ENCODE assay signal across 1 cellular context in genomic region chr1:12650001-12650421, GRCh38.
TF ChIP-seq lines count a peak whose summit lies in the region.

No MANE protein-coding gene starts in this region.

TF ChIP-seq in SK-N-SH treated with all-trans-retinoic acid at 6 μM for 48 hours, 23 proteins besides CTCF, POLR2A, EP300 and RAD21 (continued from another document):
- no peak for TF ChIP-seq GLIS3 (CRISPR knock-in tag; IDR thresholded peaks at IDR 0.05)
- peak; percentile 72; the same call in 1 of the 2 replicates for TF ChIP-seq POU6F1 (CRISPR knock-in tag; IDR thresholded peaks at IDR 0.05; ENCODE audit: borderline replicate concordance, low read depth)
- no peak for TF ChIP-seq SNAI2 (CRISPR knock-in tag; IDR thresholded peaks at IDR 0.05)
TF ChIP-seq in SK-N-SH treated with all-trans-retinoic acid at 6 μM for 48 hours: peak in this region for 10.
